ENCODE assay signal across 8 cellular contexts in genomic region chr7:11193131-11193867, GRCh38.
A peak's percentile ranks its signal among the peaks of the same experiment; 100 is the strongest.
DNase-seq lines count a peak whose midpoint lies in the region; ATAC-seq and TF ChIP-seq lines count a peak whose summit lies in the region.

No MANE protein-coding gene starts in this region.

- no peak for TF ChIP-seq EP300 in gastroesophageal sphincter (IDR thresholded peaks at IDR 0.05)

- 2 to 3% methylated on average over 17 of the region's 17 CpGs for WGBS in GM23248 (ENCODE audit: low coverage in 1 of 2, low lambda C conversion rate in 2 of 2, missing lambda C conversion rate in 2 of 2), 2 experiments
- 2 to 15% methylated on average over 13 to 15 of the region's 17 CpGs for WGBS in gastroesophageal sphincter (ENCODE audit: low coverage in 1 of 2), 2 donors

- peaks cover 15% of the 10 kb centered on the region for H3K27me3 Mint-ChIP-seq in activated T-cell treated with anti-CD3 and anti-CD28 coated beads, Interleukin-2, amount 50 U/mL, for 24 hours

- no peaks in the 10 kb centered on the region for H3K27me3 ChIP-seq in GM23248 (replicated peaks; ENCODE audit: insufficient read depth)
- no peaks in the 10 kb centered on the region for H3K27me3 ChIP-seq in NT2/D1 (ENCODE audit: insufficient read depth, insufficient read length)
- H3K27me3 ChIP-seq in gastroesophageal sphincter, result no peaks in the 10 kb centered on the region

- H3K79me2 ChIP-seq in GM23248 (ENCODE audit: insufficient read depth), result no peaks in the 10 kb centered on the region

- peak overlapping the region; percentile 74 for H3K4me3 ChIP-seq in GM23248
- H3K4me3 ChIP-seq in NT2/D1 (ENCODE audit: insufficient read length, low read depth), result peak overlapping the region; percentile 27
- peak overlapping the region; percentile 0 to 42 for H3K4me3 ChIP-seq in gastroesophageal sphincter

- H3K27ac ChIP-seq in GM23248 (peak overlapping the region; percentile 44), gastroesophageal sphincter (peak overlapping the region in 1 of 4 donors; percentile 41), RWPE1 (no peak overlapping the region)

- DNase-seq in GM23248 (peak; percentile 72), NT2/D1 (ENCODE audit: low read depth, low spot score) (peak; percentile 74), renal cortical epithelial cell (ENCODE audit: low read depth) (peak; percentile 32), RWPE1 (ENCODE audit: low spot score) (no peak), 8988T (no peak)
- DNase-seq in activated T-cell treated with anti-CD3 and anti-CD28 coated beads, Interleukin-2, amount 50 U/mL, for 24 hours, result no peak

- CTCF ChIA-PET in RWPE1 (lab: Yijun Ruan, JAX), result no interaction called here

- TF ChIP-seq CTCF in gastroesophageal sphincter (IDR thresholded peaks at IDR 0.05), result no peak
- TF ChIP-seq CTCF in RWPE1 (conservative IDR thresholded peaks at IDR 0.05; ENCODE audit: low read depth), result no peak

- peaks cover 13% of the 10 kb centered on the region for H3K4me1 Mint-ChIP-seq in activated T-cell treated with anti-CD3 and anti-CD28 coated beads, Interleukin-2, amount 50 U/mL, for 24 hours (ENCODE audit: low read depth)

- no peaks in the 10 kb centered on the region for H3K9me3 ChIP-seq in GM23248 (ENCODE audit: low read depth)
- H3K9me3 ChIP-seq in NT2/D1 (ENCODE audit: insufficient read depth, low read length), result peaks cover 7% of the 10 kb centered on the region; the same call in 1 of the 2 replicates
- H3K9me3 ChIP-seq in gastroesophageal sphincter, result no peaks in the 10 kb centered on the region

- H3K4me1 ChIP-seq in GM23248 (ENCODE audit: insufficient read depth) (peaks cover 29% of the 10 kb centered on the region), NT2/D1 (ENCODE audit: insufficient read depth, insufficient read length) (no peaks in the 10 kb centered on the region), gastroesophageal sphincter (peaks cover 0 to 19% (median 0%) of the 10 kb centered on the region in 3 donors)

- ATAC-seq in gastroesophageal sphincter (peak; percentile 39), HG02571 (IDR thresholded peaks at IDR 0.05; ENCODE audit: unreplicated experiment) (no peak)

- H3K9ac ChIP-seq in GM23248 (peak overlapping the region; percentile 77), NT2/D1 (ENCODE audit: insufficient read length, low read depth) (peak overlapping the region; percentile 71)

- H3K36me3 Mint-ChIP-seq in activated T-cell treated with anti-CD3 and anti-CD28 coated beads, Interleukin-2, amount 50 U/mL, for 24 hours (ENCODE audit: low read depth), result no peaks in the 10 kb centered on the region

- H3K36me3 ChIP-seq in GM23248 (ENCODE audit: low read depth) (no peaks in the 10 kb centered on the region), NT2/D1 (ENCODE audit: insufficient read depth, insufficient read length, low read length) (no peaks in the 10 kb centered on the region), gastroesophageal sphincter (no peaks in the 10 kb centered on the region)

- TF ChIP-seq POLR2A in gastroesophageal sphincter (IDR thresholded peaks at IDR 0.05), result no peak

- no peak overlapping the region for H3K27ac Mint-ChIP-seq in activated T-cell treated with anti-CD3 and anti-CD28 coated beads, Interleukin-2, amount 50 U/mL, for 24 hours

- H3F3A ChIP-seq in GM23248 (ENCODE audit: insufficient read depth), result peaks cover 14% of the 10 kb centered on the region

- H3K4me2 ChIP-seq in GM23248 (ENCODE audit: unreplicated experiment), result peak overlapping the region; percentile 83

- POLR2A ChIA-PET in RWPE1 (lab: Yijun Ruan, JAX; ENCODE audit: low non-redundant PET), result no interaction called here

- no peaks in the 10 kb centered on the region for H3K9me3 Mint-ChIP-seq in activated T-cell treated with anti-CD3 and anti-CD28 coated beads, Interleukin-2, amount 50 U/mL, for 24 hours

- no peak overlapping the region for H3K4me3 Mint-ChIP-seq in activated T-cell treated with anti-CD3 and anti-CD28 coated beads, Interleukin-2, amount 50 U/mL, for 24 hours

- H3K9me2 ChIP-seq in GM23248 (ENCODE audit: insufficient read depth), result no peaks in the 10 kb centered on the region

- peak overlapping the region; percentile 88 for H2AFZ ChIP-seq in GM23248

- H4K20me1 ChIP-seq in GM23248 (ENCODE audit: insufficient read depth), result no peaks in the 10 kb centered on the region

- in situ Hi-C loops in GM23248 (cut with MboI), result no loop called here

Comparison
In these comparisons a context has a peak if more than half of its experiments do, and no peak if none do; other contexts are left out.
1. DNase-seq: peak in GM23248 (single experiment), NT2/D1 (single experiment) and renal cortical epithelial cell (single experiment); none in activated T-cell treated with anti-CD3 and anti-CD28 coated beads, Interleukin-2, amount 50 U/mL, for 24 hours (single experiment), RWPE1 (single experiment) and 8988T (single experiment).
2. H3K4me3 ChIP-seq: peak in every context shown above with its lines; median percentile 74 in GM23248; 27 in NT2/D1; 21 in gastroesophageal sphincter.